In genomic region chr10:1123972-1124371, GRCh38 we compare ENCODE assay signal across 30 cellular contexts.
DNase-seq lines count a peak whose midpoint lies in the region; ATAC-seq and FAIRE-seq lines count a peak whose summit lies in the region.
"Had no signal": no experiment of that assay in that cellular context is flagged by ENCODE, and none has a peak within 500 bp of the region (broad histone marks: within the 10 kb centered on the region; RNA-seq: fewer than 3 reads in every experiment).

No MANE protein-coding gene starts in this region.

- WGBS in small intestine, 3 donors, result 89 to 92% (median 91%) methylated on average over 12 of the region's 12 CpGs

- H3K27me3 ChIP-seq in small intestine (ENCODE audit: control insufficient read depth in 2 of 2, insufficient read depth in 2 of 2, low read length in 2 of 2), result no peaks in the 10 kb centered on the region
- H3K27me3 ChIP-seq: adrenal gland, spleen, tibial artery had no signal

- H3K4me3 Mint-ChIP-seq in activated naive CD4-positive, alpha-beta T cell treated with anti-CD3 and anti-CD28 coated beads, Interleukin-2, amount 50 U/mL, for 24 hours, result no peak overlapping the region
- H3K4me3 Mint-ChIP-seq in activated naive CD4-positive, alpha-beta T cell treated with anti-CD3 and anti-CD28 coated beads, Interleukin-2, amount 10 ng/mL, durations not matched to agents 7 days and 5 days, result no peak overlapping the region
- H3K4me3 Mint-ChIP-seq in activated T-helper 17 cell treated with anti-CD3 and anti-CD28 coated beads, Interleukin-2, amount 50 U/mL, for 72 hours, result no peak overlapping the region
- H3K4me3 Mint-ChIP-seq in immature natural killer cell, result no peak overlapping the region
- no peak overlapping the region for H3K4me3 Mint-ChIP-seq in stimulated activated memory B cell treated with anti-CD40 and anti-IgM and Interleukin-4, amounts not matched to agents 10 μg/mL and 1 μg/mL and 100 μg/mL, for 72 hours
- H3K4me3 Mint-ChIP-seq: T-helper 1 cell treated with Interleukin-12 subunit alpha and Interleukin-12 subunit beta and Interleukin-4 antibody, amounts not matched to agents 30 μg/mL and 1 μg/mL, for 36 hours had no signal

- no peaks in the 10 kb centered on the region for H3K9me3 Mint-ChIP-seq in activated naive CD4-positive, alpha-beta T cell treated with anti-CD3 and anti-CD28 coated beads, Interleukin-2, amount 50 U/mL, for 24 hours
- H3K9me3 Mint-ChIP-seq in activated naive CD4-positive, alpha-beta T cell treated with anti-CD3 and anti-CD28 coated beads, Interleukin-2, amount 10 ng/mL, durations not matched to agents 7 days and 5 days, result no peaks in the 10 kb centered on the region
- H3K9me3 Mint-ChIP-seq in activated T-helper 17 cell treated with anti-CD3 and anti-CD28 coated beads, Interleukin-2, amount 50 U/mL, for 72 hours, result no peaks in the 10 kb centered on the region
- H3K9me3 Mint-ChIP-seq in immature natural killer cell, result no peaks in the 10 kb centered on the region
- no peaks in the 10 kb centered on the region for H3K9me3 Mint-ChIP-seq in stimulated activated memory B cell treated with anti-CD40 and anti-IgM and Interleukin-4, amounts not matched to agents 10 μg/mL and 1 μg/mL and 100 μg/mL, for 72 hours
- H3K9me3 Mint-ChIP-seq: T-helper 1 cell treated with Interleukin-12 subunit alpha and Interleukin-12 subunit beta and Interleukin-4 antibody, amounts not matched to agents 30 μg/mL and 1 μg/mL, for 36 hours had no signal

- no peaks in the 10 kb centered on the region for H3K4me1 ChIP-seq in small intestine (ENCODE audit: control insufficient read depth in 2 of 2, insufficient read depth in 1 of 2, low read depth in 1 of 2, low read length in 1 of 2)
- H3K4me1 ChIP-seq: A549 had no signal

- DNase-seq in activated naive CD4-positive, alpha-beta T cell treated with anti-CD3 and anti-CD28 coated beads, Interleukin-2, amount 10 ng/mL, durations not matched to agents 7 days and 5 days, result no peak
- DNase-seq in immature natural killer cell (no peak), T-helper 9 cell (no peak), small intestine (no peak)
- DNase-seq: activated CD4-positive, CD25-positive, alpha-beta regulatory T cell treated with anti-CD3 and anti-CD28 coated beads, Interleukin-2, amount 50 U/mL, for 72 hours; activated CD8-positive, alpha-beta memory T cell treated with anti-CD3 and anti-CD28 coated beads for 24 hours; activated gamma-delta T cell treated with Interleukin-2 at 50 U/mL for 16 hours; DMS153; glutamatergic neuron; NCI-H1436 treated with DMSO at 0.1 percent for 48 hours; NCI-H2081 treated with DMSO at 0.1 percent for 48 hours; NCI-H226; NCI-H69; PC-9; right cardiac atrium; SK-N-SH; spleen; stimulated activated CD4-positive, alpha-beta T cell treated with anti-CD3 and anti-CD28 coated beads, Interleukin-2, amount 100 ng/mL, for 24 hours; tibial artery had no signal

- H3K27me3 Mint-ChIP-seq in activated naive CD4-positive, alpha-beta T cell treated with anti-CD3 and anti-CD28 coated beads, Interleukin-2, amount 50 U/mL, for 24 hours, result no peaks in the 10 kb centered on the region
- H3K27me3 Mint-ChIP-seq in activated naive CD4-positive, alpha-beta T cell treated with anti-CD3 and anti-CD28 coated beads, Interleukin-2, amount 10 ng/mL, durations not matched to agents 7 days and 5 days, result no peaks in the 10 kb centered on the region
- H3K27me3 Mint-ChIP-seq in activated T-helper 17 cell treated with anti-CD3 and anti-CD28 coated beads, Interleukin-2, amount 50 U/mL, for 72 hours, result no peaks in the 10 kb centered on the region
- peaks cover 0 to 4% (median 0%) of the 10 kb centered on the region in 3 donors for H3K27me3 Mint-ChIP-seq in immature natural killer cell (ENCODE audit: low read depth in 3 of 3)
- no peaks in the 10 kb centered on the region for H3K27me3 Mint-ChIP-seq in stimulated activated memory B cell treated with anti-CD40 and anti-IgM and Interleukin-4, amounts not matched to agents 10 μg/mL and 1 μg/mL and 100 μg/mL, for 72 hours

- no peak overlapping the region for H3K27ac ChIP-seq in small intestine (ENCODE audit: low read depth in 1 of 2, low read length in 1 of 2)
- H3K27ac ChIP-seq: A549, adrenal gland, epithelial cell of prostate, PC-9, spleen, tibial artery had no signal

- H3K36me3 Mint-ChIP-seq in activated naive CD4-positive, alpha-beta T cell treated with anti-CD3 and anti-CD28 coated beads, Interleukin-2, amount 50 U/mL, for 24 hours, result peaks cover 24% of the 10 kb centered on the region
- H3K36me3 Mint-ChIP-seq in activated naive CD4-positive, alpha-beta T cell treated with anti-CD3 and anti-CD28 coated beads, Interleukin-2, amount 10 ng/mL, durations not matched to agents 7 days and 5 days, result peaks cover 72% of the 10 kb centered on the region
- H3K36me3 Mint-ChIP-seq in activated T-helper 17 cell treated with anti-CD3 and anti-CD28 coated beads, Interleukin-2, amount 50 U/mL, for 72 hours (ENCODE audit: low read depth), result peaks cover 100% of the 10 kb centered on the region
- H3K36me3 Mint-ChIP-seq in immature natural killer cell, result peaks cover 24 to 75% (median 38%) of the 10 kb centered on the region in 3 donors
- peaks cover 93% of the 10 kb centered on the region for H3K36me3 Mint-ChIP-seq in stimulated activated memory B cell treated with anti-CD40 and anti-IgM and Interleukin-4, amounts not matched to agents 10 μg/mL and 1 μg/mL and 100 μg/mL, for 72 hours

- peaks cover 47% of the 10 kb centered on the region for H3K4me1 Mint-ChIP-seq in activated naive CD4-positive, alpha-beta T cell treated with anti-CD3 and anti-CD28 coated beads, Interleukin-2, amount 50 U/mL, for 24 hours
- H3K4me1 Mint-ChIP-seq in activated naive CD4-positive, alpha-beta T cell treated with anti-CD3 and anti-CD28 coated beads, Interleukin-2, amount 10 ng/mL, durations not matched to agents 7 days and 5 days, result peaks cover 25% of the 10 kb centered on the region
- H3K4me1 Mint-ChIP-seq in activated T-helper 17 cell treated with anti-CD3 and anti-CD28 coated beads, Interleukin-2, amount 50 U/mL, for 72 hours, result peaks cover 4% of the 10 kb centered on the region
- H3K4me1 Mint-ChIP-seq in immature natural killer cell, result peaks cover 27 to 51% of the 10 kb centered on the region in 2 donors
- peaks cover 6% of the 10 kb centered on the region for H3K4me1 Mint-ChIP-seq in stimulated activated memory B cell treated with anti-CD40 and anti-IgM and Interleukin-4, amounts not matched to agents 10 μg/mL and 1 μg/mL and 100 μg/mL, for 72 hours

- ATAC-seq in activated T-helper 17 cell treated with anti-CD3 and anti-CD28 coated beads, Interleukin-2, amount 50 U/mL, for 72 hours (replicated peaks), result no peak
- ATAC-seq in stimulated activated memory B cell treated with anti-CD40 and anti-IgM and Interleukin-4, amounts not matched to agents 10 μg/mL and 1 μg/mL and 100 μg/mL, for 72 hours, result no peak
- no peak for ATAC-seq in HG02973 (IDR thresholded peaks at IDR 0.05; ENCODE audit: unreplicated experiment)
- ATAC-seq: A549, GM12878, left lobe of liver, right cardiac atrium, Right ventricle myocardium inferior had no signal

- CTCF ChIA-PET in activated naive CD4-positive, alpha-beta T cell treated with anti-CD3 and anti-CD28 coated beads, Interleukin-2, amount 10 ng/mL, durations not matched to agents 7 days and 5 days (lab: Charles Lee), result no interaction called here

- no peak overlapping the region for H3K4me3 ChIP-seq in small intestine (ENCODE audit: low read depth in 1 of 2, low read length in 2 of 2)
- H3K4me3 ChIP-seq: A549, adrenal gland, GM12878, PC-9, spleen, tibial artery had no signal

- peak overlapping the region; percentile 89 for H3K27ac Mint-ChIP-seq in activated naive CD4-positive, alpha-beta T cell treated with anti-CD3 and anti-CD28 coated beads, Interleukin-2, amount 50 U/mL, for 24 hours
- no peak overlapping the region for H3K27ac Mint-ChIP-seq in activated naive CD4-positive, alpha-beta T cell treated with anti-CD3 and anti-CD28 coated beads, Interleukin-2, amount 10 ng/mL, durations not matched to agents 7 days and 5 days
- peak overlapping the region; percentile 63 for H3K27ac Mint-ChIP-seq in activated T-helper 17 cell treated with anti-CD3 and anti-CD28 coated beads, Interleukin-2, amount 50 U/mL, for 72 hours
- H3K27ac Mint-ChIP-seq in immature natural killer cell, result peak overlapping the region in 4 of 6 donors; percentile 4 to 73 (median 26)
- H3K27ac Mint-ChIP-seq in stimulated activated memory B cell treated with anti-CD40 and anti-IgM and Interleukin-4, amounts not matched to agents 10 μg/mL and 1 μg/mL and 100 μg/mL, for 72 hours, result peak overlapping the region; percentile 19

- H3K9me3 ChIP-seq in small intestine (ENCODE audit: control insufficient read depth, low read depth), result no peaks in the 10 kb centered on the region
- H3K9me3 ChIP-seq: A549, adrenal gland, SK-N-SH, spleen, tibial artery had no signal

- peaks cover 14 to 26% of the 10 kb centered on the region in 2 donors for H3K36me3 ChIP-seq in small intestine (ENCODE audit: control insufficient read depth in 2 of 2, insufficient read depth in 2 of 2, low read length in 2 of 2)

- no peak for FAIRE-seq in small intestine (lab: Jason Lieb, UNC)
- FAIRE-seq: A549 had no signal
